In the genomic region with DNA sequence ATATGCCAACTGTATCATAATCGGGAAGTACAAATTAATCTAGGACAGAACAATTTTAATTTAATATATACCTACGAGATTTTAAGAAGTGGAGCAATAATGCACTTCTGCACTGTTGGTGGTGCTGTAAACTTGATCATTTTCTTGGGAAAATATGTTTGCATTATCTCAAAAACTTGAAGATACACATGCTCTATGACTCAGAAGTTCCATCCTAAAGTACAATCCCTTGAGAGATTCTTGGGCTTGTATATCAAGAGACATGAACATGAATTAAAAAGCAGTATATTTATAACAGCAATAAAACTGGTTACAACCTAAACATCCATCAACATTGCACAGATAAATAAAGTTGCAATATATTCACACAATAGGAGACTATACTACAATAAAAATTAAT, we compare ENCODE assay signal across 32 cellular contexts.
DNase-seq lines count a peak whose midpoint lies in the region; ATAC-seq, FAIRE-seq and TF ChIP-seq lines count a peak whose summit lies in the region.
"Had no signal": no experiment of that assay in that cellular context is flagged by ENCODE, and none has a peak within 500 bp of the region (broad histone marks: within the 10 kb centered on the region; RNA-seq: fewer than 3 reads in every experiment).

No MANE protein-coding gene starts in this region.

- no peak overlapping the region for H3K4me2 ChIP-seq in astrocyte (ENCODE audit: low read length)
- H3K4me2 ChIP-seq: GM23338 had no signal

- no peaks in the 10 kb centered on the region for H3K9me3 ChIP-seq in astrocyte (ENCODE audit: insufficient read depth, low read depth, low read length)
- no peaks in the 10 kb centered on the region for H3K9me3 ChIP-seq in T-helper 17 cell (ENCODE audit: control insufficient read depth, low read length, poor library complexity, severe bottlenecking)
- H3K9me3 ChIP-seq: esophagus squamous epithelium, psoas muscle had no signal

- H3K4me1 Mint-ChIP-seq in astrocyte (ENCODE audit: low read depth, unreplicated experiment) (peaks cover 12% of the 10 kb centered on the region), T-helper 17 cell (no peaks in the 10 kb centered on the region)
- H3K4me1 Mint-ChIP-seq: activated CD4-positive, alpha-beta memory T cell treated with anti-CD3 and anti-CD28 coated beads, Interleukin-2, amount 10 ng/mL, durations not matched to agents 7 days and 5 days; endodermal cell had no signal

- H3K4me3 Mint-ChIP-seq in astrocyte (ENCODE audit: unreplicated experiment) (no peak overlapping the region), T-helper 17 cell (no peak overlapping the region)
- H3K4me3 Mint-ChIP-seq: activated CD4-positive, alpha-beta memory T cell treated with anti-CD3 and anti-CD28 coated beads, Interleukin-2, amount 10 ng/mL, durations not matched to agents 7 days and 5 days; brain; CD4-positive, alpha-beta T cell; endodermal cell; GM23338 had no signal

- H3K9ac ChIP-seq in astrocyte (ENCODE audit: low read length) = no peak overlapping the region

- no peaks in the 10 kb centered on the region for H3K79me2 ChIP-seq in astrocyte (ENCODE audit: insufficient read depth, low read length)

- no peaks in the 10 kb centered on the region for H4K20me1 ChIP-seq in astrocyte (ENCODE audit: insufficient read depth, low read length)

- H3K27ac Mint-ChIP-seq in astrocyte (ENCODE audit: unreplicated experiment) = no peak overlapping the region
- H3K27ac Mint-ChIP-seq in T-helper 17 cell = no peak overlapping the region
- H3K27ac Mint-ChIP-seq: activated CD4-positive, alpha-beta memory T cell treated with anti-CD3 and anti-CD28 coated beads, Interleukin-2, amount 10 ng/mL, durations not matched to agents 7 days and 5 days; CD4-positive, alpha-beta T cell; endodermal cell; GM23338 had no signal

- peaks cover 4% of the 10 kb centered on the region for H3K4me1 ChIP-seq in astrocyte (ENCODE audit: insufficient read depth, low read length)
- H3K4me1 ChIP-seq: esophagus squamous epithelium, psoas muscle had no signal

- H3K27me3 ChIP-seq in astrocyte (ENCODE audit: insufficient read depth, low read length) = no peaks in the 10 kb centered on the region
- H3K27me3 ChIP-seq: esophagus squamous epithelium had no signal

- H3K36me3 ChIP-seq in astrocyte (ENCODE audit: insufficient read depth, low read length) = no peaks in the 10 kb centered on the region
- H3K36me3 ChIP-seq: esophagus squamous epithelium had no signal

- no peaks in the 10 kb centered on the region for H3K9me3 Mint-ChIP-seq in astrocyte (ENCODE audit: unreplicated experiment)
- H3K9me3 Mint-ChIP-seq: activated CD4-positive, alpha-beta memory T cell treated with anti-CD3 and anti-CD28 coated beads, Interleukin-2, amount 10 ng/mL, durations not matched to agents 7 days and 5 days; CD4-positive, alpha-beta T cell; GM23338 had no signal

- H2AFZ ChIP-seq in astrocyte (ENCODE audit: low read depth, low read length) = no peak overlapping the region
- H2AFZ ChIP-seq: GM23338 had no signal

- H3K27ac ChIP-seq in astrocyte (ENCODE audit: low read depth, low read length) = no peak overlapping the region
- H3K27ac ChIP-seq: esophagus squamous epithelium, psoas muscle, skin epidermis had no signal

- H3K36me3 Mint-ChIP-seq in astrocyte (ENCODE audit: low read depth, unreplicated experiment) (no peaks in the 10 kb centered on the region), T-helper 17 cell (ENCODE audit: low read depth) (no peaks in the 10 kb centered on the region)
- H3K36me3 Mint-ChIP-seq: brain had no signal

- DNase-seq in AG10803 (ENCODE audit: low read depth) (peak; percentile 4), astrocyte (ENCODE audit: low read depth) (peak; percentile 18), fibroblast of pulmonary artery (ENCODE audit: low read depth) (peak; percentile 55), skeletal muscle cell (ENCODE audit: low read depth) (peak; percentile 39), NCI-H82 treated with DMSO at 0.1 percent for 48 hours (lab: John Stamatoyannopoulos, UW; ENCODE audit: unreplicated experiment) (no peak), activated gamma-delta T cell (lab: John Stamatoyannopoulos, UW) (no peak), T-helper 17 cell (no peak)
- DNase-seq: activated CD4-positive, alpha-beta memory T cell treated with anti-CD3 and anti-CD28 coated beads, Interleukin-2, amount 10 ng/mL, durations not matched to agents 7 days and 5 days; activated effector memory CD4-positive, alpha-beta T cell treated with Interleukin-2 at 50 U/mL for 16 hours; CD4-positive, alpha-beta T cell; cortex of kidney; endodermal cell; esophagus squamous epithelium; KBM-7; mesendoderm; NCI-H1436; NCI-H2107; NCI-H510A; psoas muscle; SIG-M5; stimulated activated CD4-positive, alpha-beta T cell treated with anti-CD3 and anti-CD28 coated beads, Interleukin-1b, Interleukin-23, amount 100 ng/mL, for 48 hours; substantia nigra; T-helper 1 cell had no signal

- TF ChIP-seq CTCF in AG10803 (conservative IDR thresholded peaks at IDR 0.05; ENCODE audit: low read length) = no peak
- no peak for TF ChIP-seq CTCF in astrocyte (IDR thresholded peaks at IDR 0.05; ENCODE audit: insufficient read depth, low read depth, low read length)
- TF ChIP-seq CTCF in fibroblast of pulmonary artery (IDR thresholded peaks at IDR 0.05; ENCODE audit: low read length, missing control alignments) = no peak

- H3K27me3 Mint-ChIP-seq in astrocyte (ENCODE audit: low read depth, unreplicated experiment) = no peaks in the 10 kb centered on the region
- H3K27me3 Mint-ChIP-seq in T-helper 17 cell = no peaks in the 10 kb centered on the region
- H3K27me3 Mint-ChIP-seq: activated CD4-positive, alpha-beta memory T cell treated with anti-CD3 and anti-CD28 coated beads, Interleukin-2, amount 10 ng/mL, durations not matched to agents 7 days and 5 days; CD4-positive, alpha-beta T cell had no signal

- H3K4me3 ChIP-seq in AG10803 (ENCODE audit: low read length) = no peak overlapping the region
- H3K4me3 ChIP-seq in astrocyte (ENCODE audit: insufficient read depth, low read depth, low read length) = no peak overlapping the region
- no peak overlapping the region for H3K4me3 ChIP-seq in fibroblast of pulmonary artery (replicated peaks; ENCODE audit: low read depth, low read length)
- H3K4me3 ChIP-seq in skeletal muscle cell (ENCODE audit: low read depth, low read length) = no peak overlapping the region
- H3K4me3 ChIP-seq: esophagus squamous epithelium, GM23338, psoas muscle, skin epidermis had no signal

- FAIRE-seq in astrocyte (lab: Jason Lieb, UNC) = peak; percentile 94
- FAIRE-seq: G401.6, TTC549 had no signal

- ATAC-seq in GM19035 (IDR thresholded peaks at IDR 0.05; ENCODE audit: unreplicated experiment) (no peak), T-helper 17 cell (no peak)
- ATAC-seq: activated CD4-positive, CD25-positive, alpha-beta regulatory T cell treated with anti-CD3 and anti-CD28 coated beads, Interleukin-2, amount 50 U/mL, for 24 hours; GM23338; left lobe of liver; Panc1; psoas muscle had no signal

Comparison
In these comparisons a context has a peak if more than half of its experiments do, and no peak if none do; other contexts are left out.
1. DNase-seq: peak in AG10803 (single experiment), astrocyte (single experiment), fibroblast of pulmonary artery (single experiment) and skeletal muscle cell (single experiment); none in NCI-H82 treated with DMSO at 0.1 percent for 48 hours (single experiment), activated gamma-delta T cell (single experiment) and T-helper 17 cell (0 of 3).